Comparison of ENCODE assay signal across 17 cellular contexts in the genomic region with DNA sequence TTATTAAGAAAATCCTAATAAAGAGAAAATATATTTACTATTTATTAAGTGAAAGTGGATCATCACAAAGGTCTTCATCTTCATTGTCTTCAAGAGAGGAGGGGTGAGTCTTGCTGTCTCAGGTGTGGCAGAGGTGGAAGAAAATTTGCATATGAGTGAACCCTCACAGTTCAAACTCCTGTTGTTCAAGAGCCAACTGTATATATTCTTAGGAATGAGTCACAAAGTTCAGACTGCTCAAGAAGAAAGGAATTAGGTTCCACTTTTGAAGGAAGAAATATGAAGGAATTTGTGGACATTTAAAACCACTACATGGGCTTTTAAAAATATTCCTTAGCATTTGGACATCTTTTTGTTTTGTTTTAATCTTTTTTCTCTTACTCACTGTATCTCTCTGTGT.
DNase-seq lines count a peak whose midpoint lies in the region; FAIRE-seq and TF ChIP-seq lines count a peak whose summit lies in the region.
"Had no signal": no experiment of that assay in that cellular context is flagged by ENCODE, and none has a peak within 500 bp of the region (broad histone marks: within the 10 kb centered on the region; RNA-seq: fewer than 3 reads in every experiment).

No MANE protein-coding gene starts in this region.

- TF ChIP-seq POLR2A in uterus (IDR thresholded peaks at IDR 0.05) = no peak

- intact Hi-C loops in uterus (cut with DNase I; ENCODE audit: low total_unique reads) = no loop called here

- H3K4me3 ChIP-seq in bronchial epithelial cell (ENCODE audit: low read depth, low read length) (no peak overlapping the region), uterus (no peak overlapping the region), BE2C (ENCODE audit: low read depth, low read length) (no peak overlapping the region)
- H3K4me3 ChIP-seq: A549; BLaER1 treated with 17β-estradiol and CSF1 and Interleukin-3, amounts not matched to agents 10 nM and 100 nM had no signal

- H3K4me1 ChIP-seq in uterus (no peaks in the 10 kb centered on the region), BE2C (no peaks in the 10 kb centered on the region)
- H3K4me1 ChIP-seq: A549; BLaER1 treated with 17β-estradiol and CSF1 and Interleukin-3, amounts not matched to agents 10 nM and 100 nM had no signal

- H3K9me3 ChIP-seq in uterus = no peaks in the 10 kb centered on the region
- H3K9me3 ChIP-seq in BE2C = no peaks in the 10 kb centered on the region
- H3K9me3 ChIP-seq: A549 had no signal

- TF ChIP-seq CTCF in bronchial epithelial cell (IDR thresholded peaks at IDR 0.05; ENCODE audit: insufficient read depth, low read length, severe bottlenecking) = no peak
- TF ChIP-seq CTCF in uterus (IDR thresholded peaks at IDR 0.05) = no peak
- no peak for TF ChIP-seq CTCF in BE2C (IDR thresholded peaks at IDR 0.05; ENCODE audit: low read depth, low read length)

- DNase-seq in DMS53 (lab: John Stamatoyannopoulos, UW) = peak; percentile 13
- DNase-seq in DMS53 treated with DMSO at 0.1 percent for 48 hours (lab: John Stamatoyannopoulos, UW; ENCODE audit: unreplicated experiment) = no peak
- peak; percentile 49 for DNase-seq in bronchial epithelial cell (ENCODE audit: low read depth)
- peak; percentile 9 for DNase-seq in kidney tubule cell (ENCODE audit: low spot score)
- no peak for DNase-seq in uterus
- no peak for DNase-seq in stimulated activated CD4-positive, alpha-beta T cell treated with anti-CD3 and anti-CD28 coated beads, Interleukin-15, amount 100 ng/mL, for 24 hours
- DNase-seq in BE2C = no peak
- DNase-seq: Calu3; CD8-positive, alpha-beta T cell; HCEC 1CT had no signal

- FAIRE-seq in bronchial epithelial cell (lab: Jason Lieb, UNC) = no peak
- FAIRE-seq: A549, G401.6, GM12891, GM19239 had no signal

- H3K27ac ChIP-seq in uterus = no peak overlapping the region
- H3K27ac ChIP-seq: 22Rv1; A549; BLaER1 treated with 17β-estradiol and CSF1 and Interleukin-3, amounts not matched to agents 10 nM and 100 nM; HL-60 had no signal

- no peaks in the 10 kb centered on the region for H3K36me3 ChIP-seq in bronchial epithelial cell (ENCODE audit: control insufficient read depth, insufficient read depth, low read length)
- H3K36me3 ChIP-seq in uterus = no peaks in the 10 kb centered on the region
- H3K36me3 ChIP-seq in BE2C = no peaks in the 10 kb centered on the region
- H3K36me3 ChIP-seq: BLaER1 treated with 17β-estradiol and CSF1 and Interleukin-3, amounts not matched to agents 10 nM and 100 nM had no signal

- H3K27me3 ChIP-seq in bronchial epithelial cell (ENCODE audit: control insufficient read depth, insufficient read depth, low read length) (no peaks in the 10 kb centered on the region), uterus (no peaks in the 10 kb centered on the region), BE2C (no peaks in the 10 kb centered on the region)
- H3K27me3 ChIP-seq: BLaER1 treated with 17β-estradiol and CSF1 and Interleukin-3, amounts not matched to agents 10 nM and 100 nM had no signal

Comparison
In these comparisons a context has a peak if more than half of its experiments do, and no peak if none do; other contexts are left out.
1. DNase-seq: peak in DMS53 (single experiment), bronchial epithelial cell (single experiment) and kidney tubule cell (single experiment); none in DMS53 treated with DMSO at 0.1 percent for 48 hours (single experiment), uterus (0 of 2), stimulated activated CD4-positive, alpha-beta T cell treated with anti-CD3 and anti-CD28 coated beads, Interleukin-15, amount 100 ng/mL, for 24 hours (single experiment) and BE2C (single experiment).